ENCODE assay signal across 1 cellular context in the genomic region with DNA sequence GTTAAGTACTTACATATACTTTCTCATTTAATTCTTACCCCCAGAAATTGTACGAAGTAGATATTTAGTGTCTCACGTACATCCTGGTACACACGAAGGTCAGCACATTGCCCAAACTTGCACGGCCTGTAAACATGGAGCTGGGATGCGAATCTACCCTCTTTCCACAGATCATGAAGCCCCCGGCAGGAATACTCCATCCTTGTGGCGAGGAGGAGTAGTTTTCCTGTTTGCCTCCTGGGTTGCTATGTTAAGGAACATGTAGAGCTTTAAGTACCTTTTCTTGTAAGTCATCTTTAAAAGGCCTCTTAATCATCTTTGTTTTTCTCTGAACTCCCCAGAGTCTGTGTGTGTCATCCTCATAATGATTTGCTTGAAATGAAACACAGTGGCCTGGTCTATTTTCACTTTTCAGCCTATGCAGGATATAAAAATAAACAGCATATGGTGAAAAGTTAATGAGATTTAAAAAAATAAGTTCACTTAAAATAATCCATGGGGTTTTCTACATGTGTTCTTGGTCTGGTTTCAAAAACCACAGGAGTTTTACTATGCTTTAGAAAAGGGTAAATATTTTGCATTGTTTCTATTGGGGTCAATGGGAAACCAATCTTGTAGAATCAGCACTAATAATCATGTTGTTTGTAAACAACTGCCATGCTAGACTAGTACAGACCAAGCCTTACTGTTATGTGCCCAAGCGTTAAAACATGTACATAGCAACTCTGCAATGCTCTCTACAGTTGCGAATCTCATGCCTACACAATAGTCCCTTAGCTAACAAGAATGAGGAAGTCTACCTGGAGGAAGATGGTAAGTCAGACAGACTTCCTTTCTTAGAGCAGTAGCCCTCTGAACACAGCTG.
TF ChIP-seq lines count a peak whose summit lies in the region.

No MANE protein-coding gene starts in this region.

TF ChIP-seq in GM12878, 131 proteins besides CTCF, POLR2A, EP300 and RAD21 (continued from another document):
- TF ChIP-seq SIX5 (IDR thresholded peaks at IDR 0.05; ENCODE audit: low read depth, low read length, severe bottlenecking) (no peak), BMI1 (IDR thresholded peaks at IDR 0.05; ENCODE audit: borderline replicate concordance) (no peak), RCOR1 (conservative IDR thresholded peaks at IDR 0.05; ENCODE audit: low read depth, low read length) (peak; percentile 70; the same call in 1 of the 2 replicates), MEF2B (IDR thresholded peaks at IDR 0.05; ENCODE audit: partially characterized antibody, poor library complexity, severe bottlenecking) (peak; percentile 91), IKZF2 (IDR thresholded peaks at IDR 0.05) (peak; percentile 31 to 49; a peak in 1 of 4 replicates), GATAD2B (conservative IDR thresholded peaks at IDR 0.05; ENCODE audit: low read depth) (no peak), GABPA (IDR thresholded peaks at IDR 0.05; ENCODE audit: low read depth) (no peak), PML (IDR thresholded peaks at IDR 0.05; ENCODE audit: low read length) (no peak), ZBED1 (IDR thresholded peaks at IDR 0.05; ENCODE audit: borderline replicate concordance) (peak; percentile 24; the same call in 1 of the 2 replicates), IKZF1 (conservative IDR thresholded peaks at IDR 0.05) (no peak), RAD51 (IDR thresholded peaks at IDR 0.05) (peak; percentile 32; the same call in 1 of the 2 replicates), CHD2 (IDR thresholded peaks at IDR 0.05; ENCODE audit: borderline replicate concordance, low read depth, low read length) (0 out of 2 replicates have a peak, but pooled peaks have one; percentile 12)
- TF ChIP-seq, protein P1, sequence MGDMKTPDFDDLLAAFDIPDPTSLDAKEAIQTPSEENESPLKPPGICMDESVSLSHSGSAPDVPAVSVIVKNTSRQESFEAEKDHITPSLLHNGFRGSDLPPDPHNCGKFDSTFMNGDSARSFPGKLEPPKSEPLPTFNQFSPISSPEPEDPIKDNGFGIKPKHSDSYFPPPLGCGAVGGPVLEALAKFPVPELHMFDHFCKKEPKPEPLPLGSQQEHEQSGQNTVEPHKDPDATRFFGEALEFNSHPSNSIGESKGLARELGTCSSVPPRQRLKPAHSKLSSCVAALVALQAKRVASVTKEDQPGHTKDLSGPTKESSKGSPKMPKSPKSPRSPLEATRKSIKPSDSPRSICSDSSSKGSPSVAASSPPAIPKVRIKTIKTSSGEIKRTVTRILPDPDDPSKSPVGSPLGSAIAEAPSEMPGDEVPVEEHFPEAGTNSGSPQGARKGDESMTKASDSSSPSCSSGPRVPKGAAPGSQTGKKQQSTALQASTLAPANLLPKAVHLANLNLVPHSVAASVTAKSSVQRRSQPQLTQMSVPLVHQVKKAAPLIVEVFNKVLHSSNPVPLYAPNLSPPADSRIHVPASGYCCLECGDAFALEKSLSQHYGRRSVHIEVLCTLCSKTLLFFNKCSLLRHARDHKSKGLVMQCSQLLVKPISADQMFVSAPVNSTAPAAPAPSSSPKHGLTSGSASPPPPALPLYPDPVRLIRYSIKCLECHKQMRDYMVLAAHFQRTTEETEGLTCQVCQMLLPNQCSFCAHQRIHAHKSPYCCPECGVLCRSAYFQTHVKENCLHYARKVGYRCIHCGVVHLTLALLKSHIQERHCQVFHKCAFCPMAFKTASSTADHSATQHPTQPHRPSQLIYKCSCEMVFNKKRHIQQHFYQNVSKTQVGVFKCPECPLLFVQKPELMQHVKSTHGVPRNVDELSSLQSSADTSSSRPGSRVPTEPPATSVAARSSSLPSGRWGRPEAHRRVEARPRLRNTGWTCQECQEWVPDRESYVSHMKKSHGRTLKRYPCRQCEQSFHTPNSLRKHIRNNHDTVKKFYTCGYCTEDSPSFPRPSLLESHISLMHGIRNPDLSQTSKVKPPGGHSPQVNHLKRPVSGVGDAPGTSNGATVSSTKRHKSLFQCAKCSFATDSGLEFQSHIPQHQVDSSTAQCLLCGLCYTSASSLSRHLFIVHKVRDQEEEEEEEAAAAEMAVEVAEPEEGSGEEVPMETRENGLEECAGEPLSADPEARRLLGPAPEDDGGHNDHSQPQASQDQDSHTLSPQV (IDR thresholded peaks at IDR 0.05) = no peak
- TF ChIP-seq, protein P2, sequence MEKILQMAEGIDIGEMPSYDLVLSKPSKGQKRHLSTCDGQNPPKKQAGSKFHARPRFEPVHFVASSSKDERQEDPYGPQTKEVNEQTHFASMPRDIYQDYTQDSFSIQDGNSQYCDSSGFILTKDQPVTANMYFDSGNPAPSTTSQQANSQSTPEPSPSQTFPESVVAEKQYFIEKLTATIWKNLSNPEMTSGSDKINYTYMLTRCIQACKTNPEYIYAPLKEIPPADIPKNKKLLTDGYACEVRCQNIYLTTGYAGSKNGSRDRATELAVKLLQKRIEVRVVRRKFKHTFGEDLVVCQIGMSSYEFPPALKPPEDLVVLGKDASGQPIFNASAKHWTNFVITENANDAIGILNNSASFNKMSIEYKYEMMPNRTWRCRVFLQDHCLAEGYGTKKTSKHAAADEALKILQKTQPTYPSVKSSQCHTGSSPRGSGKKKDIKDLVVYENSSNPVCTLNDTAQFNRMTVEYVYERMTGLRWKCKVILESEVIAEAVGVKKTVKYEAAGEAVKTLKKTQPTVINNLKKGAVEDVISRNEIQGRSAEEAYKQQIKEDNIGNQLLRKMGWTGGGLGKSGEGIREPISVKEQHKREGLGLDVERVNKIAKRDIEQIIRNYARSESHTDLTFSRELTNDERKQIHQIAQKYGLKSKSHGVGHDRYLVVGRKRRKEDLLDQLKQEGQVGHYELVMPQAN (conservative IDR thresholded peaks at IDR 0.05) = no peak
- TF ChIP-seq, protein P3, sequence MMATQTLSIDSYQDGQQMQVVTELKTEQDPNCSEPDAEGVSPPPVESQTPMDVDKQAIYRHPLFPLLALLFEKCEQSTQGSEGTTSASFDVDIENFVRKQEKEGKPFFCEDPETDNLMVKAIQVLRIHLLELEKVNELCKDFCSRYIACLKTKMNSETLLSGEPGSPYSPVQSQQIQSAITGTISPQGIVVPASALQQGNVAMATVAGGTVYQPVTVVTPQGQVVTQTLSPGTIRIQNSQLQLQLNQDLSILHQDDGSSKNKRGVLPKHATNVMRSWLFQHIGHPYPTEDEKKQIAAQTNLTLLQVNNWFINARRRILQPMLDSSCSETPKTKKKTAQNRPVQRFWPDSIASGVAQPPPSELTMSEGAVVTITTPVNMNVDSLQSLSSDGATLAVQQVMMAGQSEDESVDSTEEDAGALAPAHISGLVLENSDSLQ (IDR thresholded peaks at IDR 0.05) = peak; percentile 13; the same call in 1 of the 2 replicates
- TF ChIP-seq, protein P4, sequence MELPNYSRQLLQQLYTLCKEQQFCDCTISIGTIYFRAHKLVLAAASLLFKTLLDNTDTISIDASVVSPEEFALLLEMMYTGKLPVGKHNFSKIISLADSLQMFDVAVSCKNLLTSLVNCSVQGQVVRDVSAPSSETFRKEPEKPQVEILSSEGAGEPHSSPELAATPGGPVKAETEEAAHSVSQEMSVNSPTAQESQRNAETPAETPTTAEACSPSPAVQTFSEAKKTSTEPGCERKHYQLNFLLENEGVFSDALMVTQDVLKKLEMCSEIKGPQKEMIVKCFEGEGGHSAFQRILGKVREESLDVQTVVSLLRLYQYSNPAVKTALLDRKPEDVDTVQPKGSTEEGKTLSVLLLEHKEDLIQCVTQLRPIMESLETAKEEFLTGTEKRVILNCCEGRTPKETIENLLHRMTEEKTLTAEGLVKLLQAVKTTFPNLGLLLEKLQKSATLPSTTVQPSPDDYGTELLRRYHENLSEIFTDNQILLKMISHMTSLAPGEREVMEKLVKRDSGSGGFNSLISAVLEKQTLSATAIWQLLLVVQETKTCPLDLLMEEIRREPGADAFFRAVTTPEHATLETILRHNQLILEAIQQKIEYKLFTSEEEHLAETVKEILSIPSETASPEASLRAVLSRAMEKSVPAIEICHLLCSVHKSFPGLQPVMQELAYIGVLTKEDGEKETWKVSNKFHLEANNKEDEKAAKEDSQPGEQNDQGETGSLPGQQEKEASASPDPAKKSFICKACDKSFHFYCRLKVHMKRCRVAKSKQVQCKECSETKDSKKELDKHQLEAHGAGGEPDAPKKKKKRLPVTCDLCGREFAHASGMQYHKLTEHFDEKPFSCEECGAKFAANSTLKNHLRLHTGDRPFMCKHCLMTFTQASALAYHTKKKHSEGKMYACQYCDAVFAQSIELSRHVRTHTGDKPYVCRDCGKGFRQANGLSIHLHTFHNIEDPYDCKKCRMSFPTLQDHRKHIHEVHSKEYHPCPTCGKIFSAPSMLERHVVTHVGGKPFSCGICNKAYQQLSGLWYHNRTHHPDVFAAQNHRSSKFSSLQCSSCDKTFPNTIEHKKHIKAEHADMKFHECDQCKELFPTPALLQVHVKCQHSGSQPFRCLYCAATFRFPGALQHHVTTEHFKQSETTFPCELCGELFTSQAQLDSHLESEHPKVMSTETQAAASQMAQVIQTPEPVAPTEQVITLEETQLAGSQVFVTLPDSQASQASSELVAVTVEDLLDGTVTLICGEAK (IDR thresholded peaks at IDR 0.05; ENCODE audit: borderline replicate concordance) = peak; percentile 25; the same call in 1 of the 2 replicates
- TF ChIP-seq, protein P5, sequence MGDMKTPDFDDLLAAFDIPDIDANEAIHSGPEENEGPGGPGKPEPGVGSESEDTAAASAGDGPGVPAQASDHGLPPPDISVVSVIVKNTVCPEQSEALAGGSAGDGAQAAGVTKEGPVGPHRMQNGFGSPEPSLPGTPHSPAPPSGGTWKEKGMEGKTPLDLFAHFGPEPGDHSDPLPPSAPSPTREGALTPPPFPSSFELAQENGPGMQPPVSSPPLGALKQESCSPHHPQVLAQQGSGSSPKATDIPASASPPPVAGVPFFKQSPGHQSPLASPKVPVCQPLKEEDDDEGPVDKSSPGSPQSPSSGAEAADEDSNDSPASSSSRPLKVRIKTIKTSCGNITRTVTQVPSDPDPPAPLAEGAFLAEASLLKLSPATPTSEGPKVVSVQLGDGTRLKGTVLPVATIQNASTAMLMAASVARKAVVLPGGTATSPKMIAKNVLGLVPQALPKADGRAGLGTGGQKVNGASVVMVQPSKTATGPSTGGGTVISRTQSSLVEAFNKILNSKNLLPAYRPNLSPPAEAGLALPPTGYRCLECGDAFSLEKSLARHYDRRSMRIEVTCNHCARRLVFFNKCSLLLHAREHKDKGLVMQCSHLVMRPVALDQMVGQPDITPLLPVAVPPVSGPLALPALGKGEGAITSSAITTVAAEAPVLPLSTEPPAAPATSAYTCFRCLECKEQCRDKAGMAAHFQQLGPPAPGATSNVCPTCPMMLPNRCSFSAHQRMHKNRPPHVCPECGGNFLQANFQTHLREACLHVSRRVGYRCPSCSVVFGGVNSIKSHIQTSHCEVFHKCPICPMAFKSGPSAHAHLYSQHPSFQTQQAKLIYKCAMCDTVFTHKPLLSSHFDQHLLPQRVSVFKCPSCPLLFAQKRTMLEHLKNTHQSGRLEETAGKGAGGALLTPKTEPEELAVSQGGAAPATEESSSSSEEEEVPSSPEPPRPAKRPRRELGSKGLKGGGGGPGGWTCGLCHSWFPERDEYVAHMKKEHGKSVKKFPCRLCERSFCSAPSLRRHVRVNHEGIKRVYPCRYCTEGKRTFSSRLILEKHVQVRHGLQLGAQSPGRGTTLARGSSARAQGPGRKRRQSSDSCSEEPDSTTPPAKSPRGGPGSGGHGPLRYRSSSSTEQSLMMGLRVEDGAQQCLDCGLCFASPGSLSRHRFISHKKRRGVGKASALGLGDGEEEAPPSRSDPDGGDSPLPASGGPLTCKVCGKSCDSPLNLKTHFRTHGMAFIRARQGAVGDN (IDR thresholded peaks at IDR 0.05) = peak; percentile 24; the same call in 1 of the 2 replicates
TF ChIP-seq in GM12878: peak in this region for 33.
